Comparison of ENCODE assay signal across 26 cellular contexts in genomic region chr7:44334734-44335097, GRCh38. TPM values are rescaled to one million over a fixed set of nuclear protein-coding genes. Genes with fewer than 3 reads are reported as not detected.
"Had no signal": no experiment of that assay in that cellular context is flagged by ENCODE, and none has a peak within 500 bp of the region (broad histone marks: within the 10 kb centered on the region; RNA-seq: fewer than 3 reads in every experiment).

No MANE protein-coding gene starts in this region.

- H3K9me3 ChIP-seq: body of pancreas, MG63 had no signal

- H3K4me1 ChIP-seq: body of pancreas had no signal

- H3K36me3 ChIP-seq: ascending aorta, MG63 had no signal

- ATAC-seq: activated CD8-positive, alpha-beta T cell treated with anti-CD3 and anti-CD28 coated beads for 36 hours; activated T-cell treated with anti-CD3 and anti-CD28 coated beads, Interleukin-2, amount 50 U/mL, for 72 hours; body of pancreas; PC-3; T-cell had no signal

- H3K27me3 ChIP-seq: ascending aorta, body of pancreas, MG63 had no signal

- DNase-seq: activated CD4-positive, CD25-positive, alpha-beta regulatory T cell; activated CD8-positive, alpha-beta memory T cell treated with anti-CD3 and anti-CD28 coated beads, Interleukin-2, amount 50 U/mL, for 4 hours; activated CD8-positive, alpha-beta T cell treated with anti-CD3 and anti-CD28 coated beads for 36 hours; activated gamma-delta T cell treated with Interleukin-2 at 50 U/mL for 16 hours; activated naive CD4-positive, alpha-beta T cell treated with anti-CD3 and anti-CD28 coated beads, Interleukin-2, amount 10 ng/mL, durations not matched to agents 7 days and 5 days; activated naive CD8-positive, alpha-beta T cell treated with anti-CD3 and anti-CD28 coated beads, Interleukin-2, amount 10 ng/mL, durations not matched to agents 7 days and 5 days; activated T-cell treated with anti-CD3 and anti-CD28 coated beads, Interleukin-2, amount 50 U/mL, for 72 hours; body of pancreas; MG63; MV-4-11; NCI-H1092 treated with DMSO at 0.1 percent for 48 hours; NCI-H1417 treated with DMSO at 0.1 percent for 48 hours; NCI-H1694; NCI-H2029; NCI-H2227 treated with DMSO at 0.1 percent for 48 hours; NCI-H446 treated with DMSO at 0.1 percent for 48 hours; NCI-H524 treated with DMSO at 0.1 percent for 48 hours; NCI-H748 treated with DMSO at 0.1 percent for 48 hours; PC-3; SIG-M5; T-cell; T-helper 2 cell; T1000 had no signal

- H3K27ac ChIP-seq: ascending aorta, body of pancreas, VCaP had no signal

- H3K4me3 ChIP-seq: ascending aorta, body of pancreas, MG63 had no signal

RNA-seq across cellular contexts. Expression of gene CAMK2B, which starts 9.3 kb away (rescaled TPM):
- total RNA-seq: bronchial epithelial cell had no signal
